Comparison of ENCODE assay signal across 1 cellular context in the genomic region with DNA sequence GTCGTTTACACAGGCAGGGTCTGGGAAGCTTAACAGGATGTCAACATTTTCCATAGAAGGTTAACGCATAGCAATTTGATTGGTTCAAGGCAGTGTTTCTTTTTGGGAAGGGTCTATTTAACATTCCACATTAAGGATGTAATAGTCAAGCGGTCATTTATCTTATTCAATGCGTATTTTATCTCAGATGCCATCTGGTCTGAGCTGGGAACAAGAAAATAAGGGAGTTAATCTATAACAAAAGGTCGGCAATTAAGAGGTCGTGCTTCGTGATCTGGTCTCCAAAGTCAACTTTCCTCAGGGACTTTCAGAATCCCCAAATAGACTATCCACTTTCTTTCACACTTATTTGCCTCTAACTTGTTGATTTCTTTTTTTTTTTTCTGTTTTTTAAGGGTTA.
TF ChIP-seq lines count a peak whose summit lies in the region.

No MANE protein-coding gene starts in this region.

TF ChIP-seq in K562, 482 proteins besides CTCF, POLR2A, EP300 and RAD21:
- 0 out of 2 replicates have a peak, but pooled peaks have one; percentile 6 for TF ChIP-seq ZNF592 (IDR thresholded peaks at IDR 0.05)
- peak; percentile 39 for TF ChIP-seq MEIS2 (IDR thresholded peaks at IDR 0.05; ENCODE audit: partially characterized antibody)
- TF ChIP-seq, protein P1, sequence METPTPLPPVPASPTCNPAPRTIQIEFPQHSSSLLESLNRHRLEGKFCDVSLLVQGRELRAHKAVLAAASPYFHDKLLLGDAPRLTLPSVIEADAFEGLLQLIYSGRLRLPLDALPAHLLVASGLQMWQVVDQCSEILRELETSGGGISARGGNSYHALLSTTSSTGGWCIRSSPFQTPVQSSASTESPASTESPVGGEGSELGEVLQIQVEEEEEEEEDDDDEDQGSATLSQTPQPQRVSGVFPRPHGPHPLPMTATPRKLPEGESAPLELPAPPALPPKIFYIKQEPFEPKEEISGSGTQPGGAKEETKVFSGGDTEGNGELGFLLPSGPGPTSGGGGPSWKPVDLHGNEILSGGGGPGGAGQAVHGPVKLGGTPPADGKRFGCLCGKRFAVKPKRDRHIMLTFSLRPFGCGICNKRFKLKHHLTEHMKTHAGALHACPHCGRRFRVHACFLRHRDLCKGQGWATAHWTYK (CRISPR knock-in tag; IDR thresholded peaks at IDR 0.05) = no peak
